Comparison of ENCODE assay signal across 15 cellular contexts in the genomic region with DNA sequence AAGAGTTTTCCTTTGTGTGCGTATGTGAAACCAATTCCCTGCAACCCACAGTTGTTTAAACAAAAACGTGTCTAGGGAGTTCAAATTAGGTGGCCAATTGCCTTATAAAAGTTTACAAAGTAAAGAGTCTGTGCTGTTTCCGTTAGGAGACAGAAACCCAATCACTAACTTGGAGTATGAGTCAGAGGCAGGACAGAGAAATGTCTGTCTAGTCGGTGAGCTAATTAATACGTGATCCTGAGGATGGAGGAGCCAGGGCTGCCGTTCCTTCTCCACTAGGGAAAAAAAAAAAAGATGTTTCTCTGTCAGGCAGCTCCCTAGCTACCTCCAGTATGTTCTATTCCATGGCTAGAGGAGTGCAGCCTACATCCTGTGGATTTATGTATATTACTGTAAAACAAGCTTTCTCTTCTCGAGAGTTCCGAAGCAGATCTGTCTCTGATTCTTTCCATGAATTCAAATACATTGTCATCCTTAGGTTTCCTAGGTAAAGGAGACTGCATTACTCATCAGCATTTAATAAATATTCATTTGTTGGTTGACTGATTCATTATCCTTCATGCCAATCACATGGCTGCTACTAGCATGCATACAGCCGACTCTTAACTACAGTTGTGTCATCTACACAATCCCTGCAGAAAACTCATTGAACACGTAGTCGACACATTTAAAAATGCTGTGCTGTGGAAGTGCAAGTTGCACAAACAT.
DNase-seq lines count a peak whose midpoint lies in the region; ATAC-seq, FAIRE-seq and TF ChIP-seq lines count a peak whose summit lies in the region.
"Had no signal": no experiment of that assay in that cellular context is flagged by ENCODE, and none has a peak within 500 bp of the region (broad histone marks: within the 10 kb centered on the region; RNA-seq: fewer than 3 reads in every experiment).

No MANE protein-coding gene starts in this region.

- no peak for TF ChIP-seq RAD21 in A549 (conservative IDR thresholded peaks at IDR 0.05 in 1 of 2, IDR thresholded peaks at IDR 0.05 in 1 of 2)

- intact Hi-C loops in left colon (cut with DNase I, micrococcal nuclease): no loop called here

- FAIRE-seq in A549 (lab: Jason Lieb, UNC): no peak
- FAIRE-seq: G401.6 had no signal

- POLR2A ChIA-PET in A549 (lab: Yijun Ruan, JAX): interaction anchor here (0.6 kb wide), 1 partner anchor 188 kb away, joined by 3 read pairs; no protein-coding TSS in a partner anchor
- POLR2A ChIA-PET in activated CD4-positive, alpha-beta memory T cell treated with anti-CD3 and anti-CD28 coated beads, Interleukin-2, amount 10 ng/mL, durations not matched to agents 7 days and 5 days (lab: Charles Lee): no interaction called here

- peaks cover 85% of the 10 kb centered on the region for H3K4me1 Mint-ChIP-seq in brain
- no peaks in the 10 kb centered on the region for H3K4me1 Mint-ChIP-seq in activated CD4-positive, alpha-beta memory T cell treated with anti-CD3 and anti-CD28 coated beads, Interleukin-2, amount 10 ng/mL, durations not matched to agents 7 days and 5 days
- H3K4me1 Mint-ChIP-seq: activated CD4-positive, alpha-beta T cell treated with anti-CD3 and anti-CD28 coated beads, Interleukin-2, amount 10 ng/mL, durations not matched to agents 24 days and 14 days; naive B cell had no signal

- H3K27me3 ChIP-seq in H7 (ENCODE audit: control insufficient read depth, insufficient read depth, low read length): no peaks in the 10 kb centered on the region

- DNase-seq in A549 (ENCODE audit: low read depth in 1 of 2, low spot score in 1 of 2) (peak; percentile 48 to 62), HK-2 (ENCODE audit: unreplicated experiment) (peak; percentile 70), left colon (no peak), H7 (no peak), MV-4-11 (lab: John Stamatoyannopoulos, UW) (no peak)
- no peak for DNase-seq in activated CD4-positive, alpha-beta memory T cell treated with anti-CD3 and anti-CD28 coated beads, Interleukin-2, amount 10 ng/mL, durations not matched to agents 7 days and 5 days
- DNase-seq in stimulated activated CD4-positive, alpha-beta T cell treated with anti-CD3 and anti-CD28 coated beads, Interleukin-1b, Interleukin-23, amount 100 ng/mL, for 48 hours: no peak
- DNase-seq: activated CD4-positive, alpha-beta T cell treated with anti-CD3 and anti-CD28 coated beads, Interleukin-2, amount 10 ng/mL, durations not matched to agents 24 days and 14 days; activated gamma-delta T cell; KBM-7; naive B cell; NCI-H2171; stimulated activated CD4-positive, alpha-beta T cell treated with anti-CD3 and anti-CD28 coated beads, Interleukin-15, amount 100 ng/mL, for 24 hours had no signal

- no peaks in the 10 kb centered on the region for H3K36me3 Mint-ChIP-seq in brain
- no peaks in the 10 kb centered on the region for H3K36me3 Mint-ChIP-seq in activated CD4-positive, alpha-beta memory T cell treated with anti-CD3 and anti-CD28 coated beads, Interleukin-2, amount 10 ng/mL, durations not matched to agents 7 days and 5 days (ENCODE audit: low read depth)
- H3K36me3 Mint-ChIP-seq: naive B cell had no signal

- no peaks in the 10 kb centered on the region for H3K9me3 ChIP-seq in A549

- 23% methylated on average over 11 of the region's 11 CpGs for WGBS in A549 (ENCODE audit: missing lambda C conversion rate)

- peak overlapping the region; percentile 60 for H3K4me2 ChIP-seq in A549

- H3K4me3 Mint-ChIP-seq in brain: peak overlapping the region in 3 of 5 experiments; percentile 0 to 73 (median 37)
- H3K4me3 Mint-ChIP-seq in activated CD4-positive, alpha-beta memory T cell treated with anti-CD3 and anti-CD28 coated beads, Interleukin-2, amount 10 ng/mL, durations not matched to agents 7 days and 5 days: no peak overlapping the region
- H3K4me3 Mint-ChIP-seq: activated CD4-positive, alpha-beta T cell treated with anti-CD3 and anti-CD28 coated beads, Interleukin-2, amount 10 ng/mL, durations not matched to agents 24 days and 14 days; naive B cell had no signal

- no peak for TF ChIP-seq EP300 in A549 (IDR thresholded peaks at IDR 0.05)

- H3K36me3 ChIP-seq in H7 (replicated peaks; ENCODE audit: control insufficient read depth, insufficient read depth, low read length): no peaks in the 10 kb centered on the region

- H3K9me3 Mint-ChIP-seq in brain: no peaks in the 10 kb centered on the region
- no peaks in the 10 kb centered on the region for H3K9me3 Mint-ChIP-seq in activated CD4-positive, alpha-beta memory T cell treated with anti-CD3 and anti-CD28 coated beads, Interleukin-2, amount 10 ng/mL, durations not matched to agents 7 days and 5 days
- H3K9me3 Mint-ChIP-seq: activated CD4-positive, alpha-beta T cell treated with anti-CD3 and anti-CD28 coated beads, Interleukin-2, amount 10 ng/mL, durations not matched to agents 24 days and 14 days had no signal

- no peak for TF ChIP-seq POLR2A in A549 (IDR thresholded peaks at IDR 0.05; ENCODE audit: low read length)

- CTCF ChIA-PET in A549 (lab: Yijun Ruan, JAX): interaction anchor here (0.6 kb wide), 2 partner anchors 14 to 45 kb away, joined by 3 read pairs; no protein-coding TSS in a partner anchor
- CTCF ChIA-PET in activated CD4-positive, alpha-beta memory T cell treated with anti-CD3 and anti-CD28 coated beads, Interleukin-2, amount 10 ng/mL, durations not matched to agents 7 days and 5 days (lab: Charles Lee): no interaction called here

- peak overlapping the region; percentile 30 to 64; a peak in 5 of 6 replicates for H3K27ac ChIP-seq in A549

- TF ChIP-seq CTCF in A549 (IDR thresholded peaks at IDR 0.05) (no peak), brain (conservative IDR thresholded peaks at IDR 0.05) (no peak)

- H3K4me1 ChIP-seq in A549: peaks cover 15% of the 10 kb centered on the region; the same call in 2 of the 3 replicates

- H3K4me3 ChIP-seq in A549 (no peak overlapping the region), H7 (ENCODE audit: insufficient read depth, low read depth, low read length) (no peak overlapping the region)

- peak overlapping the region; percentile 52 to 82 (median 76) for H3K27ac Mint-ChIP-seq in brain
- H3K27ac Mint-ChIP-seq in activated CD4-positive, alpha-beta memory T cell treated with anti-CD3 and anti-CD28 coated beads, Interleukin-2, amount 10 ng/mL, durations not matched to agents 7 days and 5 days: no peak overlapping the region
- H3K27ac Mint-ChIP-seq: activated CD4-positive, alpha-beta T cell treated with anti-CD3 and anti-CD28 coated beads, Interleukin-2, amount 10 ng/mL, durations not matched to agents 24 days and 14 days; naive B cell had no signal

- peak; percentile 82 to 85 for ATAC-seq in A549
- ATAC-seq in left colon: peak; percentile 33

- peaks cover 12% of the 10 kb centered on the region for H3K27me3 Mint-ChIP-seq in brain
- no peaks in the 10 kb centered on the region for H3K27me3 Mint-ChIP-seq in activated CD4-positive, alpha-beta memory T cell treated with anti-CD3 and anti-CD28 coated beads, Interleukin-2, amount 10 ng/mL, durations not matched to agents 7 days and 5 days
- H3K27me3 Mint-ChIP-seq: activated CD4-positive, alpha-beta T cell treated with anti-CD3 and anti-CD28 coated beads, Interleukin-2, amount 10 ng/mL, durations not matched to agents 24 days and 14 days had no signal

TF ChIP-seq in A549, 52 proteins besides CTCF, POLR2A, EP300 and RAD21:
- TF ChIP-seq PHF8 (IDR thresholded peaks at IDR 0.05; ENCODE audit: borderline replicate concordance, low read depth): no peak
- peak; percentile 12; the same call in 1 of the 2 replicates for TF ChIP-seq FOSL2 (IDR thresholded peaks at IDR 0.05)
- TF ChIP-seq FOSL2 (CRISPR knock-in tag; IDR thresholded peaks at IDR 0.05): peak; percentile 62

Comparison
In these comparisons a context has a peak if more than half of its experiments do, and no peak if none do; other contexts are left out.
1. DNase-seq: peak in A549 (2 of 2) and HK-2 (single experiment); none in left colon (0 of 2), activated CD4-positive, alpha-beta memory T cell treated with anti-CD3 and anti-CD28 coated beads, Interleukin-2, amount 10 ng/mL, durations not matched to agents 7 days and 5 days (single experiment), H7 (single experiment), stimulated activated CD4-positive, alpha-beta T cell treated with anti-CD3 and anti-CD28 coated beads, Interleukin-1b, Interleukin-23, amount 100 ng/mL, for 48 hours (single experiment) and MV-4-11 (single experiment).